Comparison of ENCODE assay signal across 27 cellular contexts in genomic region chr7:15288746-15289145, GRCh38.
"Had no signal": no experiment of that assay in that cellular context is flagged by ENCODE, and none has a peak within 500 bp of the region (broad histone marks: within the 10 kb centered on the region; RNA-seq: fewer than 3 reads in every experiment).

No MANE protein-coding gene starts in this region.

- H3K4me2 ChIP-seq: KMS-11, SK-N-SH had no signal

- H3K9me3 ChIP-seq: Peyer's patch, SJSA1, SK-N-SH had no signal

- ATAC-seq: activated CD8-positive, alpha-beta T cell treated with anti-CD3 and anti-CD28 coated beads for 36 hours; PC-3 had no signal

- H3K27me3 ChIP-seq: Peyer's patch, SJSA1 had no signal

- DNase-seq: activated CD4-positive, alpha-beta T cell treated with anti-CD3 and anti-CD28 coated beads, Interleukin-2, amount 10 ng/mL, durations not matched to agents 24 days and 14 days; activated CD4-positive, alpha-beta T cell treated with anti-CD3 and anti-CD28 coated beads, Interleukin-2, amount 50 U/mL, for 4 hours; activated CD8-positive, alpha-beta T cell treated with anti-CD3 and anti-CD28 coated beads for 36 hours; activated gamma-delta T cell; activated naive CD4-positive, alpha-beta T cell treated with Interleukin-2 at 50 U/mL for 16 hours; activated naive CD8-positive, alpha-beta T cell treated with anti-CD3 and anti-CD28 coated beads, Interleukin-2, amount 10 ng/mL, durations not matched to agents 7 days and 5 days; activated T-cell treated with anti-CD3 and anti-CD28 coated beads, Interleukin-2, amount 50 U/mL, for 1 hour; amygdala; central memory CD4-positive, alpha-beta T cell; NCI-H1092 treated with DMSO at 0.1 percent for 48 hours; NCI-H1417; NCI-H146; NCI-H187; NCI-H2029 treated with DMSO at 0.1 percent for 48 hours; NCI-H226; NCI-H446 treated with DMSO at 0.1 percent for 48 hours; NCI-H524; NCI-H69; NCI-H82; NK-92 treated with Interleukin-12 subunit alpha and Interleukin-12 subunit beta, amount 100 ng/mL, for 24 hours; PC-3; Peyer's patch; RPMI8226; SHP77 treated with DMSO at 0.1 percent for 48 hours; SK-N-SH had no signal

- H3K4me1 ChIP-seq: Peyer's patch, SJSA1 had no signal

- H3K9ac ChIP-seq: KMS-11, SK-N-SH had no signal

- H3K4me3 ChIP-seq: Peyer's patch, SJSA1 had no signal

- H3K27ac ChIP-seq: KMS-11, Peyer's patch, SJSA1 had no signal

- H3K36me3 ChIP-seq: Peyer's patch, SJSA1 had no signal
